ENCODE assay signal across 10 cellular contexts in the genomic region with DNA sequence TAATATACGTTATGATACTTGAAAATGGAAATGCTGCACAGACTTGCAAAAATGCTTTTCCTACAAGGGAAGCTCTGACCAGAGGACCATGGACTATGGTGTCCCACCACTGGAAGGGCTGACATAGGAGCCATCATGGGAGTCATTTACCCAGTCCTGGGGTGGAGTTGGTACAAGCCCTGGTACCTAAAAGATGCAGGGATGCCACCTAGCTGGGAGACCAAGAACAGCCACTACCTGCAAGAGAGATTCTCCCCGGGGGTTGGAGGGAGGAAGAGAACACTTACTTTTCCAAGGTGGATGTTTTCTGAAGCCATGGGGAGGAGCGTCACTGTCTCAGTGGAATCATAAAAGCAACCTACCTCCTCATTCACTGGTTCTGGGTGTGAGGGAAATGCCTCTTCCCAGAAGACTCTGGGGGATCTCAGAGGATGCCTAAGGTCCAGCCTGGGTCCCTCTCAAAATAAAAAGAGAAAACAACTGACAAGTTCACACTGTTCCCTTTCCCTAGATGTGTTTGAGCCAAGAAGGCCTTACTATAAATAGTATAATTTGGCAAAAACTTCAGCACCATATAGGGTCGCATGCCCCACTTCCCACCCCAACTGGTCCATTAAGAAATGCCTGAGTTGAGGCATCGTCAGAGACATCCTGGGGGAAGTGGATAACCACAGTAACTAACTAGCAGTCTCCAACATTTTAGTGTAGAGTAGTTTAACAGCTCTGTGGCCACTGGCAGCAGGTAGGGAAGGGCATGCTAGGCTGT. TPM values are rescaled to one million over a fixed set of nuclear protein-coding genes. Genes with fewer than 3 reads are reported as not detected.
A peak's percentile ranks its signal among the peaks of the same experiment; 100 is the strongest.
DNase-seq lines count a peak whose midpoint lies in the region; ATAC-seq, FAIRE-seq and TF ChIP-seq lines count a peak whose summit lies in the region.
"Had no signal": no experiment of that assay in that cellular context is flagged by ENCODE, and none has a peak within 500 bp of the region (broad histone marks: within the 10 kb centered on the region; RNA-seq: fewer than 3 reads in every experiment).

No MANE protein-coding gene starts in this region.

- H3K4me3 Mint-ChIP-seq in mesothelial cell of epicardium = no peak overlapping the region

- 38% methylated on average over 5 of the region's 5 CpGs for WGBS in A549 (ENCODE audit: missing lambda C conversion rate)

- no peaks in the 10 kb centered on the region for H3K27me3 ChIP-seq in SU-DHL-6 (ENCODE audit: low read length)

- H3K4me1 ChIP-seq in A549 = no peaks in the 10 kb centered on the region

- in situ Hi-C loops in GM13976 (cut with MboI; ENCODE audit: low sequenced_read_pairs, unreplicated experiment) = no loop called here

- H3K4me1 Mint-ChIP-seq in mesothelial cell of epicardium = peaks cover 15% of the 10 kb centered on the region

- peak; percentile 6; the same call in 1 of the 3 replicates for TF ChIP-seq CTCF in A549 (IDR thresholded peaks at IDR 0.05)
- TF ChIP-seq CTCF in GM13976 (IDR thresholded peaks at IDR 0.05; ENCODE audit: borderline replicate concordance, control extremely low read depth, extremely low read depth, insufficient read depth, missing control alignments) = peak; percentile 49
- TF ChIP-seq CTCF in SU-DHL-6 (IDR thresholded peaks at IDR 0.05; ENCODE audit: insufficient read depth, low read length, poor library complexity, severe bottlenecking) = peak; percentile 14
- TF ChIP-seq CTCF in mesothelial cell of epicardium (IDR thresholded peaks at IDR 0.05; ENCODE audit: unreplicated experiment) = no peak

- intact Hi-C loops in left ventricle myocardium superior (cut with micrococcal nuclease) = no loop called here

- no peaks in the 10 kb centered on the region for H4K20me1 ChIP-seq in SU-DHL-6 (ENCODE audit: low read depth, low read length)

- H3K79me2 ChIP-seq in SU-DHL-6 (ENCODE audit: insufficient read depth, low read length) = no peaks in the 10 kb centered on the region

- no peak overlapping the region for H3K9ac ChIP-seq in SU-DHL-6 (ENCODE audit: low read length)

- H3K4me3 ChIP-seq in A549 (no peak overlapping the region), SU-DHL-6 (ENCODE audit: insufficient read depth, low read length, poor library complexity, severe bottlenecking) (no peak overlapping the region)

- TF ChIP-seq RAD21 in A549 (conservative IDR thresholded peaks at IDR 0.05 in 1 of 2, IDR thresholded peaks at IDR 0.05 in 1 of 2) = peak in 1 of 2 experiments; percentile 38; a peak in 3 of 5 replicates

- H3F3A ChIP-seq in SU-DHL-6 (ENCODE audit: insufficient read depth) = no peaks in the 10 kb centered on the region

- H3K27ac ChIP-seq in A549 = no peak overlapping the region
- H3K27ac ChIP-seq in SU-DHL-6 (ENCODE audit: low read depth, low read length) = no peak overlapping the region

- TF ChIP-seq POLR2A in A549 (IDR thresholded peaks at IDR 0.05; ENCODE audit: low read length) = no peak

- DNase-seq in A549 (ENCODE audit: low read depth in 1 of 2, low spot score in 1 of 2) = peak in 1 of 2 experiments; percentile 41
- peak; percentile 61 for DNase-seq in GM13976 (ENCODE audit: low spot score)
- no peak for DNase-seq in left ventricle myocardium superior
- no peak for DNase-seq in Ammon's horn (ENCODE audit: low spot score)
- DNase-seq in amniotic stem cell (lab: John Stamatoyannopoulos, UW) = no peak
- DNase-seq in mesothelial cell of epicardium (ENCODE audit: low spot score in 2 of 2, unreplicated experiment in 2 of 2) = no peak
- DNase-seq: central memory CD4-positive, alpha-beta T cell; left cardiac atrium had no signal

- peaks cover 46% of the 10 kb centered on the region for H3K27me3 Mint-ChIP-seq in mesothelial cell of epicardium (ENCODE audit: low read depth)

- H3K36me3 Mint-ChIP-seq in mesothelial cell of epicardium = no peaks in the 10 kb centered on the region

- H3K9me3 Mint-ChIP-seq in mesothelial cell of epicardium = no peaks in the 10 kb centered on the region

- H3K9me3 ChIP-seq in A549 (no peaks in the 10 kb centered on the region), SU-DHL-6 (ENCODE audit: insufficient read depth, low read length) (no peaks in the 10 kb centered on the region)

- TF ChIP-seq EP300 in A549 (IDR thresholded peaks at IDR 0.05) = no peak

- H3K36me3 ChIP-seq in SU-DHL-6 (ENCODE audit: low read length) = no peaks in the 10 kb centered on the region

- no peak overlapping the region for H2AFZ ChIP-seq in SU-DHL-6 (ENCODE audit: low read depth, low read length, severe bottlenecking)

- H3K4me2 ChIP-seq in A549 = no peak overlapping the region
- H3K4me2 ChIP-seq in SU-DHL-6 (ENCODE audit: low read depth, low read length, poor library complexity, severe bottlenecking) = no peak overlapping the region

- no peak overlapping the region for H3K27ac Mint-ChIP-seq in mesothelial cell of epicardium

- CTCF ChIA-PET in A549 (lab: Yijun Ruan, JAX) = interaction anchor here (0.5 to 2.9 kb wide), 9 partner anchors 9 to 107 kb away, joined by 3 to 19 read pairs (median 3); no protein-coding TSS in a partner anchor

- ATAC-seq in A549 (peak in 1 of 2 experiments; percentile 72; a peak in 3 of 6 replicates), left ventricle myocardium superior (peak; percentile 64), GM19452 (IDR thresholded peaks at IDR 0.05; ENCODE audit: unreplicated experiment) (no peak)

- POLR2A ChIA-PET in A549 (lab: Yijun Ruan, JAX) = no interaction called here

- FAIRE-seq in A549 (lab: Jason Lieb, UNC) = no peak

- H3K9me2 ChIP-seq in SU-DHL-6 (replicated peaks; ENCODE audit: insufficient read depth, low read length) = no peaks in the 10 kb centered on the region

TF ChIP-seq in A549, 52 proteins besides CTCF, POLR2A, EP300 and RAD21:
- TF ChIP-seq, protein P1, sequence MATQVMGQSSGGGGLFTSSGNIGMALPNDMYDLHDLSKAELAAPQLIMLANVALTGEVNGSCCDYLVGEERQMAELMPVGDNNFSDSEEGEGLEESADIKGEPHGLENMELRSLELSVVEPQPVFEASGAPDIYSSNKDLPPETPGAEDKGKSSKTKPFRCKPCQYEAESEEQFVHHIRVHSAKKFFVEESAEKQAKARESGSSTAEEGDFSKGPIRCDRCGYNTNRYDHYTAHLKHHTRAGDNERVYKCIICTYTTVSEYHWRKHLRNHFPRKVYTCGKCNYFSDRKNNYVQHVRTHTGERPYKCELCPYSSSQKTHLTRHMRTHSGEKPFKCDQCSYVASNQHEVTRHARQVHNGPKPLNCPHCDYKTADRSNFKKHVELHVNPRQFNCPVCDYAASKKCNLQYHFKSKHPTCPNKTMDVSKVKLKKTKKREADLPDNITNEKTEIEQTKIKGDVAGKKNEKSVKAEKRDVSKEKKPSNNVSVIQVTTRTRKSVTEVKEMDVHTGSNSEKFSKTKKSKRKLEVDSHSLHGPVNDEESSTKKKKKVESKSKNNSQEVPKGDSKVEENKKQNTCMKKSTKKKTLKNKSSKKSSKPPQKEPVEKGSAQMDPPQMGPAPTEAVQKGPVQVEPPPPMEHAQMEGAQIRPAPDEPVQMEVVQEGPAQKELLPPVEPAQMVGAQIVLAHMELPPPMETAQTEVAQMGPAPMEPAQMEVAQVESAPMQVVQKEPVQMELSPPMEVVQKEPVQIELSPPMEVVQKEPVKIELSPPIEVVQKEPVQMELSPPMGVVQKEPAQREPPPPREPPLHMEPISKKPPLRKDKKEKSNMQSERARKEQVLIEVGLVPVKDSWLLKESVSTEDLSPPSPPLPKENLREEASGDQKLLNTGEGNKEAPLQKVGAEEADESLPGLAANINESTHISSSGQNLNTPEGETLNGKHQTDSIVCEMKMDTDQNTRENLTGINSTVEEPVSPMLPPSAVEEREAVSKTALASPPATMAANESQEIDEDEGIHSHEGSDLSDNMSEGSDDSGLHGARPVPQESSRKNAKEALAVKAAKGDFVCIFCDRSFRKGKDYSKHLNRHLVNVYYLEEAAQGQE (IDR thresholded peaks at IDR 0.05) = no peak
- TF ChIP-seq, protein P2, sequence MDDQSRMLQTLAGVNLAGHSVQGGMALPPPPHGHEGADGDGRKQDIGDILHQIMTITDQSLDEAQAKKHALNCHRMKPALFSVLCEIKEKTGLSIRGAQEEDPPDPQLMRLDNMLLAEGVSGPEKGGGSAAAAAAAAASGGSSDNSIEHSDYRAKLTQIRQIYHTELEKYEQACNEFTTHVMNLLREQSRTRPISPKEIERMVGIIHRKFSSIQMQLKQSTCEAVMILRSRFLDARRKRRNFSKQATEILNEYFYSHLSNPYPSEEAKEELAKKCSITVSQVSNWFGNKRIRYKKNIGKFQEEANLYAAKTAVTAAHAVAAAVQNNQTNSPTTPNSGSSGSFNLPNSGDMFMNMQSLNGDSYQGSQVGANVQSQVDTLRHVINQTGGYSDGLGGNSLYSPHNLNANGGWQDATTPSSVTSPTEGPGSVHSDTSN (IDR thresholded peaks at IDR 0.05) = no peak
- no peak for TF ChIP-seq HDAC2 (IDR thresholded peaks at IDR 0.05)
- no peak for TF ChIP-seq CHD2 (IDR thresholded peaks at IDR 0.05; ENCODE audit: low read length, partially characterized antibody)
- no peak for TF ChIP-seq ZC3H11A (IDR thresholded peaks at IDR 0.05)
- TF ChIP-seq RCOR1 (IDR thresholded peaks at IDR 0.05; ENCODE audit: low read depth, low read length) = no peak
- TF ChIP-seq, protein P3, sequence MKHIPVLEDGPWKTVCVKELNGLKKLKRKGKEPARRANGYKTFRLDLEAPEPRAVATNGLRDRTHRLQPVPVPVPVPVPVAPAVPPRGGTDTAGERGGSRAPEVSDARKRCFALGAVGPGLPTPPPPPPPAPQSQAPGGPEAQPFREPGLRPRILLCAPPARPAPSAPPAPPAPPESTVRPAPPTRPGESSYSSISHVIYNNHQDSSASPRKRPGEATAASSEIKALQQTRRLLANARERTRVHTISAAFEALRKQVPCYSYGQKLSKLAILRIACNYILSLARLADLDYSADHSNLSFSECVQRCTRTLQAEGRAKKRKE (CRISPR knock-in tag; IDR thresholded peaks at IDR 0.05; ENCODE audit: low read depth) = no peak
- no peak for TF ChIP-seq CEBPB (IDR thresholded peaks at IDR 0.05)
- TF ChIP-seq HOXA7 (CRISPR knock-in tag; IDR thresholded peaks at IDR 0.05) = no peak
- no peak for TF ChIP-seq GATA3 (IDR thresholded peaks at IDR 0.05; ENCODE audit: borderline replicate concordance)
TF ChIP-seq in A549: peak in this region for 0.

RNA-seq across cellular contexts. Expression of a gene that starts 39.9 kb away (rescaled TPM):
- polyA plus RNA-seq in A549 (2011; rRNA removed) (0.30 and 0.37 TPM in 2 replicates), A549 (2017; fragmentation: RNase III; extraction: RNeasy Plus Mini Kit Qiagen cat#74134 plus additional on column Dnase treatment) (0.36 to 0.52 TPM (median 0.45 TPM) in 3 replicates)
- polyA plus RNA-seq in A549 (2012; cell fraction: cytosol; rRNA removed) = 0.26 and 0.49 TPM in 2 replicates
- 0.10 and 0.37 TPM in 2 replicates for polyA plus RNA-seq in A549 (2012; cell fraction: nucleus; rRNA removed)
- 0.29 TPM in 1 of 2 replicates, not detected in the other for polyA minus RNA-seq in A549 (2011; rRNA and poly(A)+ RNA removed)
- total RNA-seq in left ventricle myocardium superior (21.3 TPM), mesothelial cell of epicardium (1.1 to 1.9 TPM (median 1.8 TPM) in 3 replicates)
